ENCODE assay signal across 20 cellular contexts in the genomic region with DNA sequence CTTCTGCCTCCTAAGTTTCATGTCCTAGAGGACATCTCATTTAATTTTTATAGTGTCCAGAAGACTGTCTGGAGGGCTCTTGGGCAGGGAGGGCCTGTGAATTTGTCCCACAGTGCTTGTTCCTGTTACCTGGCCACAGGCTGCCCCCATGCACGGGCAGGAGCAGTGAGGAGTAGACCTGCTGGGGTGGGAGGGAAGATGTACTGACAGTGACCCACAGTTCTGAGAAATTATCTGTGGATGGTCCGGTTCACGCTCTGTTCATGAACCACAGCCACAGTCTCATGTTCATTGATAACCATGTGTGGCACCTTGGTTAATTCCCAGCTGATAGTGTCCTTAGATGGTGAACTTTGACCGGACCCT. TPM values are rescaled to one million over a fixed set of nuclear protein-coding genes. Genes with fewer than 3 reads are reported as not detected.
DNase-seq lines count a peak whose midpoint lies in the region; ATAC-seq and TF ChIP-seq lines count a peak whose summit lies in the region.
"Had no signal": no experiment of that assay in that cellular context is flagged by ENCODE, and none has a peak within 500 bp of the region (broad histone marks: within the 10 kb centered on the region; RNA-seq: fewer than 3 reads in every experiment).

No MANE protein-coding gene starts in this region.

- CTCF ChIA-PET in activated B cell treated with CpG ODN at 0.5 μM for 24 hours (lab: Charles Lee), result no interaction called here

- H3K36me3 Mint-ChIP-seq in activated naive CD4-positive, alpha-beta T cell treated with anti-CD3 and anti-CD28 coated beads, Interleukin-2, amount 50 U/mL, for 72 hours, result peaks cover 15 to 26% of the 10 kb centered on the region in 2 donors
- H3K36me3 Mint-ChIP-seq in activated B cell treated with CpG ODN at 0.5 μM for 24 hours (ENCODE audit: low read depth) (peaks cover 2% of the 10 kb centered on the region), type B pancreatic cell (no peaks in the 10 kb centered on the region)

- no peak overlapping the region for H2AFZ ChIP-seq in hepatocyte
- H2AFZ ChIP-seq: parathyroid adenoma had no signal

- intact Hi-C loops in activated B cell treated with CpG ODN at 0.5 μM for 24 hours (cut with micrococcal nuclease), result no loop called here
- intact Hi-C loops in upper lobe of right lung (cut with DNase I), result no loop called here

- H3K9me3 ChIP-seq in hepatocyte (ENCODE audit: low read depth), result no peaks in the 10 kb centered on the region
- H3K9me3 ChIP-seq in Peyer's patch, result no peaks in the 10 kb centered on the region
- H3K9me3 ChIP-seq in upper lobe of right lung, result no peaks in the 10 kb centered on the region
- H3K9me3 ChIP-seq: sigmoid colon, tibial nerve had no signal

- peaks cover 0 to 4% of the 10 kb centered on the region in 2 donors for H3K9me3 Mint-ChIP-seq in activated naive CD4-positive, alpha-beta T cell treated with anti-CD3 and anti-CD28 coated beads, Interleukin-2, amount 50 U/mL, for 72 hours
- no peaks in the 10 kb centered on the region for H3K9me3 Mint-ChIP-seq in activated B cell treated with CpG ODN at 0.5 μM for 24 hours
- no peaks in the 10 kb centered on the region for H3K9me3 Mint-ChIP-seq in type B pancreatic cell
- H3K9me3 Mint-ChIP-seq: nephron had no signal

- no peak overlapping the region for H3K4me2 ChIP-seq in hepatocyte

- H3K36me3 ChIP-seq in hepatocyte (replicated peaks; ENCODE audit: insufficient read depth, low read depth), result no peaks in the 10 kb centered on the region
- no peaks in the 10 kb centered on the region for H3K36me3 ChIP-seq in Peyer's patch
- H3K36me3 ChIP-seq in upper lobe of right lung, result no peaks in the 10 kb centered on the region
- H3K36me3 ChIP-seq: sigmoid colon, tibial nerve had no signal

- peaks cover 73% of the 10 kb centered on the region for H3K4me1 Mint-ChIP-seq in activated B cell treated with CpG ODN at 0.5 μM for 24 hours
- peaks cover 12% of the 10 kb centered on the region for H3K4me1 Mint-ChIP-seq in type B pancreatic cell (ENCODE audit: unreplicated experiment)

- H3K27ac ChIP-seq in hepatocyte (peak overlapping the region; percentile 13), Peyer's patch (no peak overlapping the region), upper lobe of right lung (no peak overlapping the region)
- H3K27ac ChIP-seq: coronary artery, parathyroid adenoma, sigmoid colon, tibial nerve had no signal

- TF ChIP-seq POLR2A in Peyer's patch (IDR thresholded peaks at IDR 0.05), result no peak

- DNase-seq in activated naive CD4-positive, alpha-beta T cell treated with anti-CD3 and anti-CD28 coated beads, Interleukin-2, amount 50 U/mL, for 72 hours (ENCODE audit: low spot score in 2 of 2), result no peak
- no peak for DNase-seq in activated naive CD4-positive, alpha-beta T cell treated with anti-CD3 and anti-CD28 coated beads, Interleukin-2, amount 50 U/mL, for 16 hours
- DNase-seq in activated B cell treated with CpG ODN at 0.5 μM for 24 hours (no peak), hepatocyte (ENCODE audit: low spot score) (no peak), type B pancreatic cell (ENCODE audit: extremely low spot score, unreplicated experiment) (peak; percentile 18), Peyer's patch (no peak), upper lobe of right lung (no peak)
- DNase-seq: COR-L47; KBM-7; left cardiac atrium; mesendoderm; NCI-H1694; sigmoid colon; stimulated activated naive B cell treated with anti-CD40 and anti-IgM and Interleukin-4, amounts not matched to agents 10 μg/mL and 1 μg/mL and 100 μg/mL, for 72 hours had no signal

- H3K4me1 ChIP-seq in hepatocyte (ENCODE audit: insufficient read depth) (peaks cover 10% of the 10 kb centered on the region), Peyer's patch (peaks cover 0 to 10% (median 5%) of the 10 kb centered on the region in 4 donors), upper lobe of right lung (peaks cover 14% of the 10 kb centered on the region)
- H3K4me1 ChIP-seq: parathyroid adenoma had no signal

- H3K4me3 Mint-ChIP-seq in activated B cell treated with CpG ODN at 0.5 μM for 24 hours, result no peak overlapping the region
- H3K4me3 Mint-ChIP-seq in type B pancreatic cell, result no peak overlapping the region
- H3K4me3 Mint-ChIP-seq: nephron had no signal

- H3K4me3 ChIP-seq in hepatocyte (no peak overlapping the region), Peyer's patch (no peak overlapping the region), upper lobe of right lung (no peak overlapping the region)
- H3K4me3 ChIP-seq: coronary artery, sigmoid colon, tibial nerve had no signal

- POLR2A ChIA-PET in activated B cell treated with CpG ODN at 0.5 μM for 24 hours (lab: Charles Lee), result no interaction called here

- 94% methylated on average over 4 of the region's 4 CpGs for WGBS in hepatocyte (ENCODE audit: low lambda C conversion rate, missing lambda C conversion rate)

- TF ChIP-seq CTCF in activated B cell treated with CpG ODN at 0.5 μM for 24 hours (IDR thresholded peaks at IDR 0.05), result no peak
- TF ChIP-seq CTCF in hepatocyte (IDR thresholded peaks at IDR 0.05; ENCODE audit: poor library complexity), result no peak
- TF ChIP-seq CTCF in type B pancreatic cell (conservative IDR thresholded peaks at IDR 0.05), result no peak
- no peak for TF ChIP-seq CTCF in Peyer's patch (IDR thresholded peaks at IDR 0.05)
- TF ChIP-seq CTCF in upper lobe of right lung (IDR thresholded peaks at IDR 0.05), result no peak

- H3K27me3 Mint-ChIP-seq in activated B cell treated with CpG ODN at 0.5 μM for 24 hours (no peaks in the 10 kb centered on the region), type B pancreatic cell (peaks cover 4% of the 10 kb centered on the region)
- H3K27me3 Mint-ChIP-seq: stimulated activated naive B cell treated with anti-CD40 and anti-IgM and Interleukin-4, amounts not matched to agents 10 μg/mL and 1 μg/mL and 100 μg/mL, for 72 hours had no signal

- H3K79me2 ChIP-seq in hepatocyte, result no peaks in the 10 kb centered on the region
- H3K79me2 ChIP-seq: parathyroid adenoma had no signal

- H3K27me3 ChIP-seq in hepatocyte (no peaks in the 10 kb centered on the region), Peyer's patch (no peaks in the 10 kb centered on the region), upper lobe of right lung (no peaks in the 10 kb centered on the region)
- H3K27me3 ChIP-seq: sigmoid colon, tibial nerve had no signal

- peak; percentile 1 to 10 for ATAC-seq in activated naive CD4-positive, alpha-beta T cell treated with anti-CD3 and anti-CD28 coated beads, Interleukin-2, amount 50 U/mL, for 72 hours
- ATAC-seq in activated B cell treated with CpG ODN at 0.5 μM for 24 hours (ENCODE audit: low read depth) (no peak), upper lobe of right lung (no peak)

- no peaks in the 10 kb centered on the region for H3K9me2 ChIP-seq in hepatocyte (replicated peaks; ENCODE audit: insufficient read depth)

- peak overlapping the region; percentile 88 to 94 for H3K27ac Mint-ChIP-seq in activated naive CD4-positive, alpha-beta T cell treated with anti-CD3 and anti-CD28 coated beads, Interleukin-2, amount 50 U/mL, for 72 hours
- H3K27ac Mint-ChIP-seq in activated B cell treated with CpG ODN at 0.5 μM for 24 hours (peak overlapping the region; percentile 15), type B pancreatic cell (no peak overlapping the region)
- H3K27ac Mint-ChIP-seq: nephron had no signal

- no peaks in the 10 kb centered on the region for H4K20me1 ChIP-seq in hepatocyte (ENCODE audit: insufficient read depth, poor library complexity, severe bottlenecking)

RNA-seq across cellular contexts. Expression of gene ZNF831, which starts 18.8 kb away (rescaled TPM):
- total RNA-seq in activated naive CD4-positive, alpha-beta T cell treated with anti-CD3 and anti-CD28 coated beads, Interleukin-2, amount 50 U/mL, for 72 hours, result 10 to 100 TPM in 1 of 2 donors, 1 to 10 TPM in 1; 6.6 to 12.7 TPM
- total RNA-seq in activated B cell treated with CpG ODN at 0.5 μM for 24 hours (3.2 and 4.0 TPM in 2 replicates), hepatocyte (not detected in 2 replicates), type B pancreatic cell (ENCODE audit: low replicate concordance) (not detected in 2 replicates), Peyer's patch (10 to 100 TPM in 1 of 4 donors, 1 to 10 TPM in 3; 1.7 to 11.6 (median 2.3) TPM), upper lobe of right lung (1.0 TPM)
- not detected in 2 replicates for polyA plus RNA-seq in hepatocyte
- total RNA-seq: Daoy, H1 had no signal
- polyA plus RNA-seq: H1 had no signal

Comparison
In these comparisons a context has a peak if more than half of its experiments do, and no peak if none do; other contexts are left out.
1. ATAC-seq: peak in activated naive CD4-positive, alpha-beta T cell treated with anti-CD3 and anti-CD28 coated beads, Interleukin-2, amount 50 U/mL, for 72 hours (2 of 2); none in activated B cell treated with CpG ODN at 0.5 μM for 24 hours (single experiment) and upper lobe of right lung (single experiment).